ENCODE assay signal across 19 cellular contexts in the genomic region with DNA sequence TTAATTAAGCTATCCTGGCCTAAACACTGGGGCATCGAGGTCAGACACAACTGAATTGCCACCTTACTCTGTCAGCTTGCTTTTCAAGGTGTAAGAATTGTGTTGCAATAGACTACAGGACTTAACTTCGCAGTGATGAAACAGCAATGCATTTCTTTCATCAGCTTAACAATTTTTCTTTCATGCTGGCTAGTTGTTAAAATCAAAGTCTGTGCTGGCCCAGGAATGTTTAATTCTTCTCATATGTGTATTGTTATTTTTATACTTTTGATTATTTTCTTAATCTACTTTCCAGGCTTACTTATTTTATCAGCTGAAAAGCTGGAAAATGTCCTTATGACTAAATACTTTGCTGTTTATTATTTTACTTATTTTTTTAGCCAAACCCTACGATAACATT.
"Had no signal": no experiment of that assay in that cellular context is flagged by ENCODE, and none has a peak within 500 bp of the region (broad histone marks: within the 10 kb centered on the region; RNA-seq: fewer than 3 reads in every experiment).

No MANE protein-coding gene starts in this region.

- DNase-seq: effector CD8-positive, alpha-beta T cell; foreskin melanocyte; heart right ventricle; hypothalamus; kidney glomerular epithelial cell; mucosa of descending colon; naive thymus-derived CD8-positive, alpha-beta T cell; posterior cingulate gyrus; right cardiac atrium; stimulated activated CD4-positive, alpha-beta T cell treated with anti-CD3 and anti-CD28 coated beads, Interleukin-2, amount 100 ng/mL, for 48 hours; upper lobe of right lung had no signal

- H3K36me3 Mint-ChIP-seq: naive thymus-derived CD8-positive, alpha-beta T cell had no signal

- H3K4me3 Mint-ChIP-seq: naive thymus-derived CD8-positive, alpha-beta T cell; stimulated activated naive CD8-positive, alpha-beta T cell treated with anti-CD3 and anti-CD28 coated beads, Interleukin-15, Interleukin-2, amounts not matched to agents 100 ng/mL and 50 ng/mL, for 24 hours had no signal

- H3K4me3 ChIP-seq: coronary artery, esophagus muscularis mucosa, heart right ventricle, mucosa of descending colon, smooth muscle cell, tibial nerve, upper lobe of right lung, vagina had no signal

- H3K27ac ChIP-seq: coronary artery, epithelial cell of prostate, esophagus muscularis mucosa, heart right ventricle, tibial nerve, upper lobe of right lung, vagina had no signal

- H3K4me2 ChIP-seq: smooth muscle cell had no signal

- H3K36me3 ChIP-seq: esophagus muscularis mucosa, heart right ventricle, tibial nerve, upper lobe of right lung, vagina had no signal

- ATAC-seq: heart right ventricle; mucosa of descending colon; naive thymus-derived CD8-positive, alpha-beta T cell; right cardiac atrium; upper lobe of right lung had no signal

- H3K9me3 ChIP-seq: esophagus muscularis mucosa, heart right ventricle, mucosa of descending colon, tibial nerve, upper lobe of right lung, vagina had no signal

- H3K27me3 ChIP-seq: esophagus muscularis mucosa, heart right ventricle, tibial nerve, upper lobe of right lung, vagina had no signal

- FAIRE-seq: islet of Langerhans had no signal

- H3K27ac Mint-ChIP-seq: naive thymus-derived CD8-positive, alpha-beta T cell; stimulated activated naive CD8-positive, alpha-beta T cell treated with anti-CD3 and anti-CD28 coated beads, Interleukin-15, Interleukin-2, amounts not matched to agents 100 ng/mL and 50 ng/mL, for 24 hours had no signal

- H3K4me1 ChIP-seq: esophagus muscularis mucosa, heart right ventricle, tibial nerve, upper lobe of right lung, vagina had no signal
